ENCODE assay signal across 1 cellular context in the genomic region with DNA sequence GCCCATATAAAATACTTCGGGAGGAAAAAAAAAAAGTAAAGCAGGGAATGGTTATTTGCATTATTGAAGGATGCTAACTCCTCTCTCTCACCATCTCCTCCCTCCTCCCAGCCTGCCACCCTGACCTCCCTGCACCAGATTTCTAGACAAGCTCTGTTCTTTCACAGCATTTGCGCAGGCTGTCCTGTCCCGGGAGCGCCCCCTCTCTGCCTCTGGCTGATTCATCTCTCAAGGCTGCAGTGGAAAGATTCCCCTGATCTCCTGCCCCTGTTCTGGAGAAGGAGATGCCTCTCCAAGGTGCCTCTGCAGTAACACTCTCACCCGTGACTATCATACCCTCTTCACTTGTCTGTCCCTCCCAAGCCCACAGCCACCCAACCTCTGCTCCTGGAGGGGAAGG.
TF ChIP-seq lines count a peak whose summit lies in the region.

No MANE protein-coding gene starts in this region.

TF ChIP-seq in SK-N-SH, 30 proteins besides CTCF, POLR2A, EP300 and RAD21:
- no peak for TF ChIP-seq TCF12 (IDR thresholded peaks at IDR 0.05)
